Comparison of ENCODE assay signal across 39 cellular contexts in genomic region chr11:6217722-6218121, GRCh38. TPM values are rescaled to one million over a fixed set of nuclear protein-coding genes. Genes with fewer than 3 reads are reported as not detected.
"Had no signal": no experiment of that assay in that cellular context is flagged by ENCODE, and none has a peak within 500 bp of the region (broad histone marks: within the 10 kb centered on the region; RNA-seq: fewer than 3 reads in every experiment).

No MANE protein-coding gene starts in this region.

- H3K27ac ChIP-seq: adrenal gland, VCaP had no signal

- H3K27me3 Mint-ChIP-seq: activated B cell treated with CpG ODN at 0.5 μM for 24 hours; activated CD4-positive, alpha-beta memory T cell treated with anti-CD3 and anti-CD28 coated beads for 36 hours; brain; T-cell had no signal

- H3K9me3 Mint-ChIP-seq: activated B cell treated with CpG ODN at 0.5 μM for 24 hours; activated CD4-positive, alpha-beta memory T cell treated with anti-CD3 and anti-CD28 coated beads for 36 hours; activated naive CD4-positive, alpha-beta T cell treated with anti-CD3 and anti-CD28 coated beads for 36 hours; activated naive CD4-positive, alpha-beta T cell treated with anti-CD3 and anti-CD28 coated beads, Interleukin-2, amount 50 U/mL, for 72 hours; activated T-cell treated with anti-CD3 and anti-CD28 coated beads, Interleukin-2, amount 50 U/mL, for 4 hours; activated T-helper 1 cell treated with anti-CD3 and anti-CD28 coated beads, Interleukin-12 subunit alpha, Interleukin-12 subunit beta, Interleukin-2, Interleukin-4 antibody, amounts not matched to agents 30 ng/mL and 10 ng/mL and 1 ng/mL, durations not matched to agents 14 hours and 24 hours and 36 hours; brain; T-cell had no signal

- H3K27me3 ChIP-seq: adrenal gland, MG63 had no signal

- ATAC-seq: activated naive CD4-positive, alpha-beta T cell treated with anti-CD3 and anti-CD28 coated beads, Interleukin-2, amount 50 U/mL, for 72 hours; activated T-cell treated with anti-CD3 and anti-CD28 coated beads, Interleukin-2, amount 50 U/mL, for 4 hours; Panc1; Right ventricle myocardium inferior; SK-N-SH treated with all-trans-retinoic acid at 6 μM for 48 hours; T-cell had no signal

- DNase-seq: activated B cell treated with CpG ODN at 0.5 μM for 24 hours; activated CD4-positive, alpha-beta memory T cell treated with anti-CD3 and anti-CD28 coated beads for 36 hours; activated CD4-positive, alpha-beta T cell treated with anti-CD3 and anti-CD28 coated beads for 4 hours; activated CD4-positive, alpha-beta T cell treated with anti-CD3 and anti-CD28 coated beads, Interleukin-2, amount 50 U/mL, for 1 hour; activated CD4-positive, CD25-positive, alpha-beta regulatory T cell treated with anti-CD3 and anti-CD28 coated beads, Interleukin-2, amount 50 U/mL, for 72 hours; activated CD8-positive, alpha-beta memory T cell treated with anti-CD3 and anti-CD28 coated beads, Interleukin-2, amount 50 U/mL, for 4 hours; activated gamma-delta T cell treated with Interleukin-2 at 50 U/mL for 16 hours; activated naive CD4-positive, alpha-beta T cell treated with anti-CD3 and anti-CD28 coated beads for 36 hours; activated T-cell treated with anti-CD3 and anti-CD28 coated beads for 4 hours; activated T-cell treated with anti-CD3 and anti-CD28 coated beads, Interleukin-2, amount 50 U/mL, for 4 hours; adrenal gland; anterior cingulate cortex; caudate nucleus; Kasumi-1; KG1; MG63; NCI-H1048; NCI-H1105 treated with DMSO at 0.1 percent for 48 hours; NCI-H1436; NCI-H1694; NCI-H1930; NCI-H2081 treated with DMSO at 0.1 percent for 48 hours; NCI-H345; NCI-H524 treated with DMSO at 0.1 percent for 48 hours; SIG-M5; T-cell; T-helper 2 cell; T-helper 9 cell had no signal

- H3K4me1 Mint-ChIP-seq: brain had no signal

- H3K4me1 ChIP-seq: adrenal gland had no signal

- H3K27ac Mint-ChIP-seq: activated B cell treated with CpG ODN at 0.5 μM for 24 hours; activated CD4-positive, alpha-beta memory T cell treated with anti-CD3 and anti-CD28 coated beads for 36 hours; activated naive CD4-positive, alpha-beta T cell treated with anti-CD3 and anti-CD28 coated beads for 36 hours; activated T-helper 1 cell treated with anti-CD3 and anti-CD28 coated beads, Interleukin-12 subunit alpha, Interleukin-12 subunit beta, Interleukin-2, Interleukin-4 antibody, amounts not matched to agents 30 ng/mL and 10 ng/mL and 1 ng/mL, durations not matched to agents 14 hours and 24 hours and 36 hours; brain; T-cell had no signal

- H3K4me3 Mint-ChIP-seq: activated B cell treated with CpG ODN at 0.5 μM for 24 hours; activated CD4-positive, alpha-beta memory T cell treated with anti-CD3 and anti-CD28 coated beads for 36 hours; activated naive CD4-positive, alpha-beta T cell treated with anti-CD3 and anti-CD28 coated beads for 36 hours; activated T-cell treated with anti-CD3 and anti-CD28 coated beads, Interleukin-2, amount 50 U/mL, for 4 hours; activated T-helper 1 cell treated with anti-CD3 and anti-CD28 coated beads, Interleukin-12 subunit alpha, Interleukin-12 subunit beta, Interleukin-2, Interleukin-4 antibody, amounts not matched to agents 30 ng/mL and 10 ng/mL and 1 ng/mL, durations not matched to agents 14 hours and 24 hours and 36 hours; brain; T-cell had no signal

- H3K9me3 ChIP-seq: adrenal gland, MG63 had no signal

- H3K4me3 ChIP-seq: adrenal gland, MG63 had no signal

RNA-seq across cellular contexts. Expression of gene C11orf42, which starts 12.4 kb away (rescaled TPM):
- total RNA-seq: activated B cell treated with CpG ODN at 0.5 μM for 24 hours; activated CD4-positive, alpha-beta memory T cell treated with anti-CD3 and anti-CD28 coated beads for 36 hours; activated naive CD4-positive, alpha-beta T cell treated with anti-CD3 and anti-CD28 coated beads for 36 hours; activated naive CD4-positive, alpha-beta T cell treated with anti-CD3 and anti-CD28 coated beads, Interleukin-2, amount 50 U/mL, for 72 hours; activated T-cell treated with anti-CD3 and anti-CD28 coated beads, Interleukin-2, amount 50 U/mL, for 4 hours; activated T-helper 1 cell treated with anti-CD3 and anti-CD28 coated beads, Interleukin-12 subunit alpha, Interleukin-12 subunit beta, Interleukin-2, Interleukin-4 antibody, amounts not matched to agents 30 ng/mL and 10 ng/mL and 1 ng/mL, durations not matched to agents 14 hours and 24 hours and 36 hours; adrenal gland; bronchial epithelial cell; NCI-H460; Right ventricle myocardium inferior; RPMI7951; SK-MEL-5; T-cell had no signal
- polyA plus RNA-seq: adrenal gland had no signal

RNA-seq across cellular contexts. Expression of gene OR52W1, which starts 18.7 kb away (rescaled TPM):
- total RNA-seq: activated B cell treated with CpG ODN at 0.5 μM for 24 hours; activated CD4-positive, alpha-beta memory T cell treated with anti-CD3 and anti-CD28 coated beads for 36 hours; activated naive CD4-positive, alpha-beta T cell treated with anti-CD3 and anti-CD28 coated beads for 36 hours; activated naive CD4-positive, alpha-beta T cell treated with anti-CD3 and anti-CD28 coated beads, Interleukin-2, amount 50 U/mL, for 72 hours; activated T-cell treated with anti-CD3 and anti-CD28 coated beads, Interleukin-2, amount 50 U/mL, for 4 hours; activated T-helper 1 cell treated with anti-CD3 and anti-CD28 coated beads, Interleukin-12 subunit alpha, Interleukin-12 subunit beta, Interleukin-2, Interleukin-4 antibody, amounts not matched to agents 30 ng/mL and 10 ng/mL and 1 ng/mL, durations not matched to agents 14 hours and 24 hours and 36 hours; adrenal gland; bronchial epithelial cell; NCI-H460; Right ventricle myocardium inferior; RPMI7951; SK-MEL-5; T-cell had no signal
- polyA plus RNA-seq: adrenal gland had no signal

RNA-seq across cellular contexts. Expression of gene CNGA4, which starts 21.2 kb away (rescaled TPM):
- total RNA-seq: activated CD4-positive, alpha-beta memory T cell treated with anti-CD3 and anti-CD28 coated beads for 36 hours; activated T-cell treated with anti-CD3 and anti-CD28 coated beads, Interleukin-2, amount 50 U/mL, for 4 hours; NCI-H460; Right ventricle myocardium inferior; RPMI7951; SK-MEL-5 had no signal

RNA-seq across cellular contexts. Expression of gene CCKBR, which starts 41.9 kb away (rescaled TPM):
- total RNA-seq: activated B cell treated with CpG ODN at 0.5 μM for 24 hours; activated CD4-positive, alpha-beta memory T cell treated with anti-CD3 and anti-CD28 coated beads for 36 hours; activated naive CD4-positive, alpha-beta T cell treated with anti-CD3 and anti-CD28 coated beads for 36 hours; activated naive CD4-positive, alpha-beta T cell treated with anti-CD3 and anti-CD28 coated beads, Interleukin-2, amount 50 U/mL, for 72 hours; activated T-cell treated with anti-CD3 and anti-CD28 coated beads, Interleukin-2, amount 50 U/mL, for 4 hours; activated T-helper 1 cell treated with anti-CD3 and anti-CD28 coated beads, Interleukin-12 subunit alpha, Interleukin-12 subunit beta, Interleukin-2, Interleukin-4 antibody, amounts not matched to agents 30 ng/mL and 10 ng/mL and 1 ng/mL, durations not matched to agents 14 hours and 24 hours and 36 hours; bronchial epithelial cell; NCI-H460; Right ventricle myocardium inferior; RPMI7951; SK-MEL-5; T-cell had no signal
